In the genomic region with DNA sequence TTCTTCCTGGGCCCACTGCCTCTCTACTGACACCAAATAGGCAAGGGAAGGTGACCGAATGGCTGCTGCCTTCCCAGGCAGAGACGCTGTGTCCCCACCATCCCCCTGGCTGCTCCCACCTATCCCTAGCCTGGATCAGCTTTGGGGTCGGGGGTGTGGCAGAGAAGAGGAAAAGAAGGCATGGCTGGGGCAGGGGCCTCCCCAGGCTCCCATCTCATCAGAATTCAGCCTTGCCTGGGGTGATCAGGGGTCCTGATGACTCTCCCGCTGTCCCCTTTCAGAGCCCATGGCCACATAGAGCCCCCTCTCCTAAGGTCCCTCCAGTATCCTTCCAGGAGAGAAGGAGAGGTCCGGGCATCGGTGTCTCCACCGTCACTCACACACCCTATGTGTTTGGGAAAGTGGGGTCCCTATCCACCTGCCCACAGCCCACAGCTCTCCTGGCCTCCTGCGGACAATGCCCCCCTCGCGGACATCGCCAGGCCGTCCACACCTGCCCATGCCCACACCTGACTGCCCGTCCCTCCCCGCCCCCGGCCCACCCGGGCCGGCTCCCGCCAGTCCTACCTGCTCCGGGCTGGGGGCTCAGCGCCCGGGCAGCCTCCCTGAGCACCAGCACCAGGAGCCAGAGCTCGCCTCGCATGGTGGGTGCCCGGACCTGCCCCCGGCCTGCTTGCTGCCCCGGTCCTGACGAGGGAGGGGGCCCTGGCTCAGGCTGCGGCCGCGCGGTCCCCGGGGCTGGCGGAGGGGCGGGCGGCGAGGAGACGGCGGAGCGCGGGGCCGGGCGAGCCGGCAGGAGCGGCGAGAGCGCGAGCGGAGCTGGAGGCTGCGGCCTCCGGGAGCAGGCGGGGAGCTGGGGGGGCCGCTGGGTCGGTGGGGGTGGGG, we compare ENCODE assay signal across 8 cellular contexts. TPM values are rescaled to one million over a fixed set of nuclear protein-coding genes. Genes with fewer than 3 reads are reported as not detected.
DNase-seq lines count a peak whose midpoint lies in the region; ATAC-seq, FAIRE-seq and TF ChIP-seq lines count a peak whose summit lies in the region.

A gene (minus strand): TSS at position 843 of the 885 bp plus-strand sequence. CDS start 200 bp downstream, at position 643.

- TF ChIP-seq EP300 in suprapubic skin (IDR thresholded peaks at IDR 0.05), result no peak

- H3K27me3 ChIP-seq in astrocyte (ENCODE audit: insufficient read depth, low read length) (peaks cover 21% of the 10 kb centered on the region), kidney epithelial cell (ENCODE audit: control insufficient read depth, insufficient read depth, low read length) (peaks cover 34% of the 10 kb centered on the region), suprapubic skin (no peaks in the 10 kb centered on the region)

- peak; percentile 7 for DNase-seq in NCI-H2107 (lab: John Stamatoyannopoulos, UW)
- no peak for DNase-seq in NCI-H2107 treated with DMSO at 0.1 percent for 48 hours (lab: John Stamatoyannopoulos, UW; ENCODE audit: unreplicated experiment)
- no peak for DNase-seq in astrocyte (ENCODE audit: low read depth)
- DNase-seq in kidney epithelial cell (ENCODE audit: low read depth), result no peak
- DNase-seq in suprapubic skin (ENCODE audit: low spot score in 2 of 2), result no peak
- DNase-seq in NCI-H2171 (lab: John Stamatoyannopoulos, UW), result no peak
- DNase-seq in SW480 (ENCODE audit: low spot score), result no peak

- H2AFZ ChIP-seq in astrocyte (ENCODE audit: low read depth, low read length), result peak within 1 kb of the TSS; percentile 41

- H3K27me3 Mint-ChIP-seq in astrocyte (ENCODE audit: low read depth, unreplicated experiment), result peaks cover 29% of the 10 kb centered on the region

- TF ChIP-seq CTCF in astrocyte (IDR thresholded peaks at IDR 0.05; ENCODE audit: insufficient read depth, low read depth, low read length) (no peak), kidney epithelial cell (IDR thresholded peaks at IDR 0.05; ENCODE audit: insufficient read depth, low read length, poor library complexity, severe bottlenecking) (no peak), suprapubic skin (IDR thresholded peaks at IDR 0.05) (no peak)

- H3K4me2 ChIP-seq in astrocyte (ENCODE audit: low read length), result peak within 1 kb of the TSS; percentile 96

- no peaks in the 10 kb centered on the region for H4K20me1 ChIP-seq in astrocyte (ENCODE audit: insufficient read depth, low read length)

- H3K9ac ChIP-seq in astrocyte (ENCODE audit: low read length), result peak within 1 kb of the TSS; percentile 2

- H3K36me3 ChIP-seq in astrocyte (ENCODE audit: insufficient read depth, low read length) (no peaks in the 10 kb centered on the region), kidney epithelial cell (ENCODE audit: control insufficient read depth, insufficient read depth, low read length) (no peaks in the 10 kb centered on the region), suprapubic skin (no peaks in the 10 kb centered on the region)

- WGBS in suprapubic skin, result no CpG with 5 or more reads among the region's 53 CpGs

- peak within 1 kb of the TSS; percentile 82 for H3K27ac Mint-ChIP-seq in astrocyte (ENCODE audit: unreplicated experiment)

- no peaks in the 10 kb centered on the region for H3K79me2 ChIP-seq in astrocyte (ENCODE audit: insufficient read depth, low read length)

- no peak for ATAC-seq in HG03039 (IDR thresholded peaks at IDR 0.05; ENCODE audit: unreplicated experiment)

- H3K9me3 Mint-ChIP-seq in astrocyte (ENCODE audit: unreplicated experiment), result no peaks in the 10 kb centered on the region

- no peaks in the 10 kb centered on the region for H3K36me3 Mint-ChIP-seq in astrocyte (ENCODE audit: low read depth, unreplicated experiment)

- H3K4me1 ChIP-seq in astrocyte (ENCODE audit: insufficient read depth, low read length) (peaks cover 14% of the 10 kb centered on the region), suprapubic skin (peaks cover 32% of the 10 kb centered on the region)

- no peak for TF ChIP-seq POLR2A in suprapubic skin (IDR thresholded peaks at IDR 0.05)

- FAIRE-seq in astrocyte (lab: Jason Lieb, UNC), result no peak

- H3K4me3 ChIP-seq in astrocyte (ENCODE audit: insufficient read depth, low read depth, low read length), result peak within 1 kb of the TSS; percentile 61
- peak within 1 kb of the TSS; percentile 32 for H3K4me3 ChIP-seq in kidney epithelial cell (ENCODE audit: low read depth, low read length)
- peak within 1 kb of the TSS; percentile 85 for H3K4me3 ChIP-seq in suprapubic skin

- H3K27ac ChIP-seq in astrocyte (ENCODE audit: low read depth, low read length), result no peak within 1 kb of the TSS
- peak within 1 kb of the TSS; percentile 84 for H3K27ac ChIP-seq in suprapubic skin

- peaks cover 14% of the 10 kb centered on the region for H3K4me1 Mint-ChIP-seq in astrocyte (ENCODE audit: low read depth, unreplicated experiment)

- H3K9me3 ChIP-seq in astrocyte (ENCODE audit: insufficient read depth, low read depth, low read length) (no peaks in the 10 kb centered on the region), suprapubic skin (no peaks in the 10 kb centered on the region)

- H3K4me3 Mint-ChIP-seq in astrocyte (ENCODE audit: unreplicated experiment), result peak within 1 kb of the TSS; percentile 94

RNA-seq across cellular contexts. Expression of the gene that starts here (rescaled TPM):
- 8.9 and 13.8 TPM in 2 replicates for total RNA-seq in astrocyte
- under 0.01 and 0.67 TPM in 2 replicates for total RNA-seq in kidney epithelial cell
- 10 to 100 TPM in 1 of 4 donors, 1 to 10 TPM in 3; 5.3 to 14.1 (median 6.3) TPM for total RNA-seq in suprapubic skin

Comparison
In these comparisons a context has a peak if more than half of its experiments do, and no peak if none do; other contexts are left out.
1. H3K4me3 ChIP-seq: peak in every context shown above with its lines; median percentile 85 in suprapubic skin; 61 in astrocyte; 32 in kidney epithelial cell.